ENCODE assay signal across 1 cellular context in the genomic region with DNA sequence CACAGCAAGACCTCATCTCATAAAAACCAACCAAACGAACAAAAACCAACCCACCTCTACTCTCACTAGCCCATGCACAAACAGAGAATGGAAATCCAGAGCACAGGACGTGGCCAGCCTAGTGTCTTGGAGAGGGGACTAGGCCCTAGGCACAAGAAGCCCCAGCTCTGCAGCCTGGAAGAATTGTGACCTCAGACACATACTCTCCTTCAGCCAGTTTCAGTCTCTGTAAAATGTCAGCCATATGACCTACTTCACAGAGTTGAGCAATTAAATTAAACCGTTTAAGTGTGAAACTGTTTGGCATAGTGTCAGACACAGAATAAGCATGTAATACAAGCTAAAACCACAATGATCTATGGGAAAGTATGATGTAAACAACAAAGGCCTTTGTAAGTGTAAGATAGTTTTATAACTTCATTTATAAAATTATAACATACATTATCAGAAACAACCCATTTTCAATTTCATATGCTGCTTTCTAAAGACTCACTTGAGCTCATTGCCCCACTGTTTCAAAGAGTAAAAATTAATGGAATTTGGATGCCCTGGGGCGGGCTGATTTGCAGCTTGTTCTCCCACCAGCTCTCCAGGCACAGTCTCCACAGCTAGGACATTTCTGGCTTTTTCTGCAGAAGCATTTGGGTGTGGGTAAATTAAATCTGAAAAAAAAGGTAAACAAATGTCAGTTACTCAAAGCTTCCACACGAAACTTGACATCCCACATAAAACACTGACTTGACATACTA.
TF ChIP-seq lines count a peak whose summit lies in the region.

No MANE protein-coding gene starts in this region.

TF ChIP-seq in IMR-90, 13 proteins besides CTCF, POLR2A, EP300 and RAD21:
- no peak for TF ChIP-seq CHD1 (IDR thresholded peaks at IDR 0.05; ENCODE audit: low read depth, low read length)
- TF ChIP-seq RFX5 (IDR thresholded peaks at IDR 0.05; ENCODE audit: low read depth, low read length): no peak
- no peak for TF ChIP-seq RCOR1 (IDR thresholded peaks at IDR 0.05; ENCODE audit: insufficient replicate concordance, low read length)
- no peak for TF ChIP-seq BHLHE40 (IDR thresholded peaks at IDR 0.05; ENCODE audit: low read depth, low read length)
- TF ChIP-seq MAZ (IDR thresholded peaks at IDR 0.05; ENCODE audit: borderline replicate concordance, low read depth, low read length): no peak
- TF ChIP-seq FOS (IDR thresholded peaks at IDR 0.05; ENCODE audit: low read depth, low read length): no peak
- no peak for TF ChIP-seq SMC3 (IDR thresholded peaks at IDR 0.05; ENCODE audit: low read depth, low read length)
- no peak for TF ChIP-seq MAFK (IDR thresholded peaks at IDR 0.05; ENCODE audit: low read depth, low read length)
- no peak for TF ChIP-seq MXI1 (IDR thresholded peaks at IDR 0.05; ENCODE audit: borderline replicate concordance, low read depth, low read length)
- TF ChIP-seq, protein P1, sequence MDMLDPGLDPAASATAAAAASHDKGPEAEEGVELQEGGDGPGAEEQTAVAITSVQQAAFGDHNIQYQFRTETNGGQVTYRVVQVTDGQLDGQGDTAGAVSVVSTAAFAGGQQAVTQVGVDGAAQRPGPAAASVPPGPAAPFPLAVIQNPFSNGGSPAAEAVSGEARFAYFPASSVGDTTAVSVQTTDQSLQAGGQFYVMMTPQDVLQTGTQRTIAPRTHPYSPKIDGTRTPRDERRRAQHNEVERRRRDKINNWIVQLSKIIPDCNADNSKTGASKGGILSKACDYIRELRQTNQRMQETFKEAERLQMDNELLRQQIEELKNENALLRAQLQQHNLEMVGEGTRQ (IDR thresholded peaks at IDR 0.05; ENCODE audit: low read depth, low read length): no peak
- TF ChIP-seq NFE2L2 (IDR thresholded peaks at IDR 0.05; ENCODE audit: low read depth, low read length): no peak
- no peak for TF ChIP-seq CEBPB (IDR thresholded peaks at IDR 0.05; ENCODE audit: low read depth, low read length)
- TF ChIP-seq, protein P2, sequence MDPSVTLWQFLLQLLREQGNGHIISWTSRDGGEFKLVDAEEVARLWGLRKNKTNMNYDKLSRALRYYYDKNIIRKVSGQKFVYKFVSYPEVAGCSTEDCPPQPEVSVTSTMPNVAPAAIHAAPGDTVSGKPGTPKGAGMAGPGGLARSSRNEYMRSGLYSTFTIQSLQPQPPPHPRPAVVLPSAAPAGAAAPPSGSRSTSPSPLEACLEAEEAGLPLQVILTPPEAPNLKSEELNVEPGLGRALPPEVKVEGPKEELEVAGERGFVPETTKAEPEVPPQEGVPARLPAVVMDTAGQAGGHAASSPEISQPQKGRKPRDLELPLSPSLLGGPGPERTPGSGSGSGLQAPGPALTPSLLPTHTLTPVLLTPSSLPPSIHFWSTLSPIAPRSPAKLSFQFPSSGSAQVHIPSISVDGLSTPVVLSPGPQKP (IDR thresholded peaks at IDR 0.05; ENCODE audit: borderline replicate concordance, low read depth, low read length): no peak
